In the genomic region with DNA sequence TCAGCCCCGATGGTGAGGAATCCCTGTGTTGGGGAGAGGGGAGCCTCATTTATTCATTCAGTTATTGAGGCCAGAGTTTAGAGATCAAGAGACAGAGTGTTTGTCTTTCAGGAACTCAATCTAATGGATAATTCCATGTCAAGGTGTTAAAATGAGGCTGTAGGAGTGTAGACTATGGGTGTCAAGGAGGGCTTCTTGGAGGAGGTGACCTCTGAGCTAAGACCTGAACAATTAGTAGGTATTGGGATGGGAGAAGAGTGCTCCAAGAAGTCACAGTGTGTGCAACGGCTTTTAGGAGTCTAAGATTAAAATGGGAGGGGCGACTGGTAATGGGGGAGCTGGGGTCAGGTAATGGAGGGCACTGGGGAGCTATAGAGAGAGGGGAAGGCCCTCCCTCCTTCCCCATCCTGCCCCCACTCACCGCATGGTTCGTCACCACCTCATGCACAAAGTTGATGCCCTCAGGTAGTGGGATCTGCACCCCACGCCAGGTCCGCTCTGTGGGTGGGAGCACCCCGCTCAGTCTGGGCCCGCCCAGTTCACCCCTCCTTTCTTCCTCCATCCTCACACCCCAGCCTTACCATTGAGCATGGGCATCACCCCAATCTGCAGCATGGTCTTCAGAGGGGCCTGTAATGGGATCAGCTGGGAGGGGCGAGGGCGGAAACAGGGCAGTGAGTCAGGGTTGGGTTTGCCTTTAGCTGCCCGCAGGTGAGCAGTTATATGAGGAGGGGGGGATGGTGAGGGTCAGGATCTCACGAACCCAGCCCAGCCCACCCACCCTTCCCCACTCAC, we compare ENCODE assay signal across 18 cellular contexts.
"Had no signal": no experiment of that assay in that cellular context is flagged by ENCODE, and none has a peak within 500 bp of the region (broad histone marks: within the 10 kb centered on the region; RNA-seq: fewer than 3 reads in every experiment).

No MANE protein-coding gene starts in this region.

- FAIRE-seq: endometrium had no signal

- H3K4me3 ChIP-seq: hepatocyte, mucosa of descending colon, spleen, suprapubic skin, thyroid gland, upper lobe of left lung, vagina had no signal

- H3K27ac ChIP-seq: epithelial cell of prostate, foreskin keratinocyte, hepatocyte, neutrophil, spleen, suprapubic skin, thyroid gland, upper lobe of left lung, vagina had no signal

- H3K4me2 ChIP-seq: hepatocyte had no signal

- H3K27me3 ChIP-seq: foreskin keratinocyte, hepatocyte, neutrophil, spleen, suprapubic skin, thyroid gland, upper lobe of left lung, vagina had no signal

- H3K4me1 ChIP-seq: foreskin keratinocyte, suprapubic skin, thyroid gland, upper lobe of left lung, vagina had no signal

- H3K9me3 ChIP-seq: mucosa of descending colon, neutrophil, spleen, suprapubic skin, thyroid gland, upper lobe of left lung, vagina had no signal

- DNase-seq: cortex of kidney; effector memory CD4-positive, alpha-beta T cell; foreskin keratinocyte; head of caudate nucleus; mucosa of descending colon; naive thymus-derived CD8-positive, alpha-beta T cell; spleen; stimulated activated CD4-positive, alpha-beta T cell treated with anti-CD3 and anti-CD28 coated beads, Interleukin-2, amount 100 ng/mL, for 24 hours; stimulated activated CD4-positive, alpha-beta T cell treated with anti-CD3 and anti-CD28 coated beads, Interleukin-4, amount 100 ng/mL, for 4 hours; stimulated activated naive CD4-positive, alpha-beta T cell treated with Interleukin-2 at 50 U/mL for 16 hours; thyroid gland; upper lobe of left lung had no signal

- ATAC-seq: foreskin keratinocyte; mucosa of descending colon; naive thymus-derived CD8-positive, alpha-beta T cell had no signal

- H2AFZ ChIP-seq: hepatocyte had no signal
